Comparison of ENCODE assay signal across 3 cellular contexts in the genomic region with DNA sequence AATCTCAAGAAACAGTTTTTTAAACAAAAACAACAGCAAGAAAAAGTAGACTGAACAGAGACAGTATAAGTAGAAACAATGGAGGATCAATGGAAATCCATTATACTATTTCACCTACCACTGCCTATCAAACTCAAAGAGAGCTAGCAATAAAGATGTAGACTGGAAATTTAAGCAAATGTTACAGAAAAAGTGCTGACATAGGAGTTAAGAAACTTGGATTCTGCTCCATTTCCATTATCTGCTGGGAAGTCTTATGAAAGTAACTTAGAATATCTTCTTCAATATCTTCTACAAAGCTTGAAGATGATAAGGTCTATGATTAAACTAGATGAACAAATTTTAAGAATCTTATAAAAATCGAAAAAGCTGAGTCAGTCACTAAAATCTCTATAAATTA.
TF ChIP-seq lines count a peak whose summit lies in the region.

No MANE protein-coding gene starts in this region.

TF ChIP-seq in HepG2, 621 proteins besides CTCF, POLR2A, EP300 and RAD21:
- TF ChIP-seq MAFF (IDR thresholded peaks at IDR 0.05; ENCODE audit: low read depth, low read length) (peak; percentile 81), ZBTB33 (CRISPR knock-in tag; IDR thresholded peaks at IDR 0.05) (no peak), MAFK (conservative IDR thresholded peaks at IDR 0.05 in 1 of 2, IDR thresholded peaks at IDR 0.05 in 1 of 2; ENCODE audit: low read length in 2 of 2) (peak; percentile 57 to 83; a peak in 3 of 4 replicates), HMG20B (CRISPR knock-in tag; conservative IDR thresholded peaks at IDR 0.05) (no peak)

TF ChIP-seq in A549, 52 proteins besides CTCF, POLR2A, EP300 and RAD21:
- TF ChIP-seq FOXS1 (CRISPR knock-in tag; IDR thresholded peaks at IDR 0.05) = no peak
- peak; percentile 86 for TF ChIP-seq MAFK (IDR thresholded peaks at IDR 0.05; ENCODE audit: partially characterized antibody)
- TF ChIP-seq SMC3 (IDR thresholded peaks at IDR 0.05) = no peak
- no peak for TF ChIP-seq GATA3 (IDR thresholded peaks at IDR 0.05; ENCODE audit: borderline replicate concordance)
- no peak for TF ChIP-seq RCOR1 (IDR thresholded peaks at IDR 0.05; ENCODE audit: low read depth, low read length)

TF ChIP-seq in IMR-90, 13 proteins besides CTCF, POLR2A, EP300 and RAD21:
- TF ChIP-seq MAFK (IDR thresholded peaks at IDR 0.05; ENCODE audit: low read depth, low read length) (peak; percentile 70), CHD1 (IDR thresholded peaks at IDR 0.05; ENCODE audit: low read depth, low read length) (no peak)
